1 cellular context compared by ENCODE assay signal in genomic region chr11:67482736-67483497, GRCh38.
TF ChIP-seq lines count a peak whose summit lies in the region.

Gene AIP (plus strand): TSS chr11:67483026. CDS start chr11:67483159, 133 bp downstream.

TF ChIP-seq in HepG2, 621 proteins besides CTCF, POLR2A, EP300 and RAD21 (continued from another document and continues in another):
- peak; percentile 70 for TF ChIP-seq PAXIP1 (CRISPR knock-in tag; conservative IDR thresholded peaks at IDR 0.05)
- TF ChIP-seq ZNF564 (CRISPR knock-in tag; IDR thresholded peaks at IDR 0.05) = peak; percentile 94
- no peak for TF ChIP-seq CENPX (CRISPR knock-in tag; IDR thresholded peaks at IDR 0.05)
- peak; percentile 97 for TF ChIP-seq MXD3 (CRISPR knock-in tag; IDR thresholded peaks at IDR 0.05)
- TF ChIP-seq ZNF562 (CRISPR knock-in tag; IDR thresholded peaks at IDR 0.05; ENCODE audit: borderline replicate concordance) = peak; percentile 54; the same call in 1 of the 2 replicates
- no peak for TF ChIP-seq U2AF2 (IDR thresholded peaks at IDR 0.05; ENCODE audit: low read depth, low read length)
- TF ChIP-seq ZNF335 (CRISPR knock-in tag; IDR thresholded peaks at IDR 0.05) = peak; percentile 83; the same call in 1 of the 2 replicates
- TF ChIP-seq TRIM24 (CRISPR knock-in tag; IDR thresholded peaks at IDR 0.05) = no peak
- TF ChIP-seq ZNF441 (CRISPR knock-in tag; IDR thresholded peaks at IDR 0.05; ENCODE audit: borderline replicate concordance) = peak; percentile 93
- TF ChIP-seq IRX3 (CRISPR knock-in tag; IDR thresholded peaks at IDR 0.05; ENCODE audit: borderline replicate concordance, low read depth) = peak; percentile 99
- peak; percentile 53 for TF ChIP-seq MED8 (CRISPR knock-in tag; IDR thresholded peaks at IDR 0.05; ENCODE audit: insufficient replicate concordance)
- TF ChIP-seq MXD4 (CRISPR knock-in tag; IDR thresholded peaks at IDR 0.05) = peak; percentile 68; the same call in 1 of the 2 replicates
- peak; percentile 92 for TF ChIP-seq ZGPAT (CRISPR knock-in tag; IDR thresholded peaks at IDR 0.05)
- TF ChIP-seq YEATS2 (CRISPR knock-in tag; IDR thresholded peaks at IDR 0.05; ENCODE audit: borderline replicate concordance) = peak; percentile 98; the same call in 1 of the 2 replicates
- peak; percentile 57; the same call in 1 of the 2 replicates for TF ChIP-seq CHCHD3 (CRISPR knock-in tag; IDR thresholded peaks at IDR 0.05)
- TF ChIP-seq ZBTB2 (CRISPR knock-in tag; IDR thresholded peaks at IDR 0.05; ENCODE audit: low read depth) = 0 out of 2 replicates have a peak, but pooled peaks have one; percentile 58
- TF ChIP-seq MIXL1 (CRISPR knock-in tag; IDR thresholded peaks at IDR 0.05) = peak; percentile 78; the same call in 1 of the 2 replicates
- TF ChIP-seq IRF2 (CRISPR knock-in tag; IDR thresholded peaks at IDR 0.05) = peak; percentile 81
- TF ChIP-seq CREB1 (IDR thresholded peaks at IDR 0.05) = peak; percentile 45; the same call in 1 of the 2 replicates
- TF ChIP-seq CREB1 (CRISPR knock-in tag; IDR thresholded peaks at IDR 0.05) = peak; percentile 91
- TF ChIP-seq RFX1 (IDR thresholded peaks at IDR 0.05) = no peak
- peak; percentile 74; the same call in 1 of the 2 replicates for TF ChIP-seq STAT5B (CRISPR knock-in tag; IDR thresholded peaks at IDR 0.05)
- peak; percentile 66 for TF ChIP-seq ONECUT2 (CRISPR knock-in tag; IDR thresholded peaks at IDR 0.05)
- peak; percentile 70 for TF ChIP-seq ZNF12 (CRISPR knock-in tag; IDR thresholded peaks at IDR 0.05)
- TF ChIP-seq ZFP90 (CRISPR knock-in tag; IDR thresholded peaks at IDR 0.05; ENCODE audit: borderline replicate concordance) = peak; percentile 97
- no peak for TF ChIP-seq TBX3 (IDR thresholded peaks at IDR 0.05; ENCODE audit: borderline replicate concordance)
- TF ChIP-seq ZNF780A (CRISPR knock-in tag; IDR thresholded peaks at IDR 0.05) = no peak
- TF ChIP-seq ZNF326 (CRISPR knock-in tag; IDR thresholded peaks at IDR 0.05; ENCODE audit: borderline replicate concordance) = no peak
- TF ChIP-seq WIZ (CRISPR knock-in tag; IDR thresholded peaks at IDR 0.05) = peak; percentile 95; the same call in 1 of the 2 replicates
- TF ChIP-seq GZF1 (CRISPR knock-in tag; IDR thresholded peaks at IDR 0.05) = peak; percentile 91
- TF ChIP-seq SETDB1 (CRISPR knock-in tag; IDR thresholded peaks at IDR 0.05; ENCODE audit: borderline replicate concordance) = peak; percentile 96
- TF ChIP-seq TARDBP (CRISPR knock-in tag; IDR thresholded peaks at IDR 0.05) = peak; percentile 96
- TF ChIP-seq RFXANK (CRISPR knock-in tag; IDR thresholded peaks at IDR 0.05) = no peak
- peak; percentile 59 for TF ChIP-seq FOXO1 (CRISPR knock-in tag; IDR thresholded peaks at IDR 0.05)
- TF ChIP-seq SNRNP70 (IDR thresholded peaks at IDR 0.05; ENCODE audit: low read depth, low read length) = no peak
- no peak for TF ChIP-seq ZFP36 (IDR thresholded peaks at IDR 0.05; ENCODE audit: borderline replicate concordance, low read depth, low read length, partially characterized antibody)
- peak; percentile 79; the same call in 1 of the 2 replicates for TF ChIP-seq ZNF367 (CRISPR knock-in tag; IDR thresholded peaks at IDR 0.05; ENCODE audit: borderline replicate concordance)
- peak; percentile 75; the same call in 1 of the 2 replicates for TF ChIP-seq CAMTA2 (CRISPR knock-in tag; IDR thresholded peaks at IDR 0.05; ENCODE audit: borderline replicate concordance)
- no peak for TF ChIP-seq GRHL1 (CRISPR knock-in tag; conservative IDR thresholded peaks at IDR 0.05)
- TF ChIP-seq ZZZ3 (CRISPR knock-in tag; IDR thresholded peaks at IDR 0.05; ENCODE audit: borderline replicate concordance) = peak; percentile 75; the same call in 1 of the 2 replicates
- peak; percentile 78 for TF ChIP-seq MYC (CRISPR knock-in tag; IDR thresholded peaks at IDR 0.05; ENCODE audit: borderline replicate concordance)
- peak; percentile 63; the same call in 1 of the 2 replicates for TF ChIP-seq RXRB (CRISPR knock-in tag; IDR thresholded peaks at IDR 0.05; ENCODE audit: borderline replicate concordance)
- 0 out of 2 replicates have a peak, but pooled peaks have one; percentile 79 for TF ChIP-seq MTA1 (CRISPR knock-in tag; IDR thresholded peaks at IDR 0.05; ENCODE audit: borderline replicate concordance)
- peak; percentile 62 for TF ChIP-seq DRAP1 (CRISPR knock-in tag; IDR thresholded peaks at IDR 0.05)
- peak; percentile 69 for TF ChIP-seq JUND (CRISPR knock-in tag; IDR thresholded peaks at IDR 0.05)
- peak; percentile 78; the same call in 1 of the 2 replicates for TF ChIP-seq CBX5 (CRISPR knock-in tag; IDR thresholded peaks at IDR 0.05; ENCODE audit: borderline replicate concordance)
- TF ChIP-seq ZNF891 (CRISPR knock-in tag; IDR thresholded peaks at IDR 0.05) = peak; percentile 97
- TF ChIP-seq ATM (IDR thresholded peaks at IDR 0.05; ENCODE audit: borderline replicate concordance) = no peak
- TF ChIP-seq MED1 (CRISPR knock-in tag; IDR thresholded peaks at IDR 0.05) = peak; percentile 68
- no peak; the same call in 1 of the 2 replicates for TF ChIP-seq ZFP1 (CRISPR knock-in tag; IDR thresholded peaks at IDR 0.05)
- peak; percentile 32; the same call in 1 of the 2 replicates for TF ChIP-seq MAFG (CRISPR knock-in tag; IDR thresholded peaks at IDR 0.05)
- peak; percentile 62; the same call in 1 of the 2 replicates for TF ChIP-seq KDM3A (CRISPR knock-in tag; IDR thresholded peaks at IDR 0.05; ENCODE audit: low read depth)
- no peak for TF ChIP-seq XBP1 (CRISPR knock-in tag; IDR thresholded peaks at IDR 0.05)
- TF ChIP-seq DNMT1 (CRISPR knock-in tag; IDR thresholded peaks at IDR 0.05) = 0 out of 2 replicates have a peak, but pooled peaks have one; percentile 74
- TF ChIP-seq BCL3 (CRISPR knock-in tag; IDR thresholded peaks at IDR 0.05) = peak; percentile 98
- TF ChIP-seq SKIL (CRISPR knock-in tag; IDR thresholded peaks at IDR 0.05; ENCODE audit: borderline replicate concordance) = no peak
- TF ChIP-seq ZNF207 (IDR thresholded peaks at IDR 0.05; ENCODE audit: borderline replicate concordance) = no peak
- TF ChIP-seq KLF11 (CRISPR knock-in tag; IDR thresholded peaks at IDR 0.05) = peak; percentile 92; the same call in 1 of the 2 replicates
- TF ChIP-seq ESRRA (CRISPR knock-in tag; IDR thresholded peaks at IDR 0.05; ENCODE audit: low read depth) = peak; percentile 78
- no peak for TF ChIP-seq BHLHE40 (IDR thresholded peaks at IDR 0.05; ENCODE audit: low read length)
